In genomic region chr3:64224826-64225606, GRCh38 we compare ENCODE assay signal across 8 cellular contexts. TPM values are rescaled to one million over a fixed set of nuclear protein-coding genes. Genes with fewer than 3 reads are reported as not detected.
DNase-seq lines count a peak whose midpoint lies in the region; ATAC-seq and TF ChIP-seq lines count a peak whose summit lies in the region.

PRICKLE2 (minus strand) TSS chr3:64225466; CDS start chr3:64198927, 26,539 bp downstream.

- H3K27ac Mint-ChIP-seq in glutamatergic neuron (ENCODE audit: unreplicated experiment), result peak within 1 kb of the TSS; percentile 98

- peaks cover 2% of the 10 kb centered on the region for H3K36me3 ChIP-seq in WERI-Rb-1

- ATAC-seq in GM18873 (IDR thresholded peaks at IDR 0.05; ENCODE audit: low FRiP score, unreplicated experiment) (peak; percentile 93), HG03039 (IDR thresholded peaks at IDR 0.05; ENCODE audit: unreplicated experiment) (peak; percentile 96)

- peak within 1 kb of the TSS; percentile 92 for H3K4me3 Mint-ChIP-seq in glutamatergic neuron (ENCODE audit: unreplicated experiment)

- H3K9me3 Mint-ChIP-seq in glutamatergic neuron (ENCODE audit: unreplicated experiment), result peaks cover 2% of the 10 kb centered on the region

- no peaks in the 10 kb centered on the region for H3K27me3 ChIP-seq in WERI-Rb-1 (ENCODE audit: insufficient read depth, low read depth, severe bottlenecking)

- peak; percentile 42; the same call in 1 of the 2 replicates for TF ChIP-seq CTCF in WERI-Rb-1 (IDR thresholded peaks at IDR 0.05; ENCODE audit: low read depth, low read length)
- no peak for TF ChIP-seq CTCF in glutamatergic neuron (IDR thresholded peaks at IDR 0.05; ENCODE audit: partially characterized antibody, unreplicated experiment)

- peaks cover 58% of the 10 kb centered on the region for H3K4me1 Mint-ChIP-seq in glutamatergic neuron (ENCODE audit: low read depth, unreplicated experiment)

- H3K27me3 Mint-ChIP-seq in glutamatergic neuron (ENCODE audit: unreplicated experiment), result peaks cover 5% of the 10 kb centered on the region

- peak within 1 kb of the TSS; percentile 74 for H3K27ac ChIP-seq in WERI-Rb-1

- peak within 1 kb of the TSS; percentile 52 for H3K4me3 ChIP-seq in WERI-Rb-1 (ENCODE audit: low read depth, low read length)

- DNase-seq in WERI-Rb-1 (peak; percentile 87), glutamatergic neuron (peak; percentile 74), occipital lobe (lab: John Stamatoyannopoulos, UW) (peak; percentile 86), NCI-H2196 treated with DMSO at 0.1 percent for 48 hours (lab: John Stamatoyannopoulos, UW; ENCODE audit: unreplicated experiment) (no peak), NCI-H1694 (lab: John Stamatoyannopoulos, UW) (no peak)
- no peak for DNase-seq in stimulated activated CD4-positive, alpha-beta T cell treated with anti-CD3 and anti-CD28 coated beads, Interleukin-4, amount 100 ng/mL, for 1 hour

- no peaks in the 10 kb centered on the region for H3K36me3 Mint-ChIP-seq in glutamatergic neuron (ENCODE audit: unreplicated experiment)

- no peaks in the 10 kb centered on the region for H3K9me3 ChIP-seq in WERI-Rb-1 (ENCODE audit: severe bottlenecking)

RNA-seq across cellular contexts. Expression of gene PRICKLE2, which starts in this region (rescaled TPM):
- total RNA-seq in glutamatergic neuron (ENCODE audit: unreplicated experiment) (18.9 TPM), occipital lobe (87.5 TPM)

Comparison
In these comparisons a context has a peak if more than half of its experiments do, and no peak if none do; other contexts are left out.
1. DNase-seq: peak in WERI-Rb-1 (single experiment), glutamatergic neuron (single experiment) and occipital lobe (single experiment); none in stimulated activated CD4-positive, alpha-beta T cell treated with anti-CD3 and anti-CD28 coated beads, Interleukin-4, amount 100 ng/mL, for 1 hour (single experiment), NCI-H2196 treated with DMSO at 0.1 percent for 48 hours (single experiment) and NCI-H1694 (single experiment).